In the genomic region with DNA sequence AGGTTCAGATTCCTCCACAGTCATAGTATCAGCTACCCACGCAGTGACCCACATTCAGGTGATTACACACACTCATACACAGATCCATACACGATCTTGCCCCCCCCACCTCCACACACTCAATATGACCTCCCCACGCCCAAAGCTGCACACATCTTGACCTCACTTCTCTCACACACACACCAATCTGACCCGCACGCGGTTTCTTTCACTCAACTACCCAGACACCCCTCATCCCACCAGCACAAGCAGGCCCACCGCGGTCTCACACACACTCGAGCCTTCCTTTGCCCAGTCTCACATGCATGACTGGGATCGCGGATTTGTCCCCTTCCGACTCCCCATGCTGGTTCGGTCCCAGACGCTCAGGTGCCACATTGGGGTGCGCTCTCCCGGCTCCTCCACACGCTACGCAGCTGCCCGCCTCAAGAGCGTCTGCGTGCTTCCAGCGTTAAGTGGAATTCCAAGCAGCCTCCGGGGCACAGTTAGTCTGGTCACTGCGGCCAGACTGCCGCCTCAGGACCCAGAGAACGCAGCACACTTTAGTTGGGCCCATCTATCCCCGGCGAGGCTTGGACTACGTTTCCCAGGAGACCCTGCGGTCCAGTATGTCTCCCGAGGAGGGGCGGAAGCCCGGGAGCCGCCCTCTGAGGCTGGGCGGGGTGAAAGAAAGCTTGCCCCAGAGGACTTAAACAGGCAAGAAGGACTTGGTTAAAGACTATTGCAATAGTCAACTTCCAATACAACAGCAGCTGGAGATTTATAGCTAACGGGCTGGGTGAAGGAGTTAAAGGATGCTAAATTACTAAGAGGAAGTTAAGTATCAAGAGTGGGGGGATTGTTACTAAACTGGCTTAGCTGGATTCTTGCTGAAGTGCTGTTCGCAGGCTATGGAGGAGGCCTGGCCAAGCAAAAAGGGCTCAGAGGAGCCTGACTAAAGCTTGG, we compare ENCODE assay signal across 8 cellular contexts. TPM values are rescaled to one million over a fixed set of nuclear protein-coding genes. Genes with fewer than 3 reads are reported as not detected.
DNase-seq lines count a peak whose midpoint lies in the region; ATAC-seq and TF ChIP-seq lines count a peak whose summit lies in the region.

No MANE protein-coding gene starts in this region.

- H3K27me3 ChIP-seq in adrenal gland (no peaks in the 10 kb centered on the region), heart left ventricle (no peaks in the 10 kb centered on the region), transverse colon (no peaks in the 10 kb centered on the region)

- ATAC-seq in HG02571 (IDR thresholded peaks at IDR 0.05; ENCODE audit: unreplicated experiment) (peak; percentile 82), heart left ventricle (peak; percentile 97 to 99 (median 98))

- in situ Hi-C loops in transverse colon (cut with MboI; ENCODE audit: low pct_ligation_motif_present in 1 of 4, low pct_unique_long_range_greater_than_20kb in 1 of 4, low sequenced_read_pairs in 3 of 4) = no loop called here

- CTCF ChIA-PET in GM10248 (lab: Yijun Ruan, JAX) = interaction anchor here (1.0 to 2.4 kb wide), 5 partner anchors 8 to 471 kb away, joined by 3 to 13 read pairs (median 3); a partner anchor contains a TSS

- TF ChIP-seq EP300 in transverse colon (IDR thresholded peaks at IDR 0.05; ENCODE audit: low read depth) = no peak

- POLR2A ChIA-PET in GM10248 (lab: Yijun Ruan, JAX) = interaction anchor here (0.8 to 1.6 kb wide), 6 partner anchors 9 to 636 kb away, joined by 3 to 12 read pairs (median 4); a partner anchor contains a TSS

- H3K4me1 ChIP-seq in adrenal gland (replicated peaks in 1 of 2) = peaks cover 5 to 18% of the 10 kb centered on the region in 2 donors
- H3K4me1 ChIP-seq in heart left ventricle = peaks cover 0 to 33% (median 17%) of the 10 kb centered on the region in 12 donors
- peaks cover 3 to 17% (median 10%) of the 10 kb centered on the region in 4 donors for H3K4me1 ChIP-seq in transverse colon

- H3K36me3 ChIP-seq in adrenal gland (replicated peaks in 1 of 2) (peaks cover 0 to 7% of the 10 kb centered on the region in 2 donors), heart left ventricle (peaks cover 0 to 30% (median 6%) of the 10 kb centered on the region in 9 donors), transverse colon (peaks cover 0 to 22% (median 8%) of the 10 kb centered on the region in 4 donors)

- H3K27ac ChIP-seq in adrenal gland = peak overlapping the region; percentile 53 to 88 (median 68)
- peak overlapping the region; percentile 60 to 96 (median 90) for H3K27ac ChIP-seq in heart left ventricle
- H3K27ac ChIP-seq in transverse colon = peak overlapping the region; percentile 88 to 93 (median 92)

- TF ChIP-seq POLR2A in adrenal gland (IDR thresholded peaks at IDR 0.05) (peak; percentile 31 to 64), heart left ventricle (IDR thresholded peaks at IDR 0.05) (peak in 1 of 2 donors; percentile 48), transverse colon (IDR thresholded peaks at IDR 0.05) (peak; percentile 52)

- TF ChIP-seq CTCF in GM10248 (IDR thresholded peaks at IDR 0.05; ENCODE audit: control extremely low read depth, extremely low read depth, low read depth, missing control alignments) (no peak), adrenal gland (IDR thresholded peaks at IDR 0.05) (no peak), heart left ventricle (IDR thresholded peaks at IDR 0.05) (no peak), transverse colon (IDR thresholded peaks at IDR 0.05) (no peak)

- no peaks in the 10 kb centered on the region for H3K9me3 ChIP-seq in adrenal gland (replicated peaks in 1 of 3)
- H3K9me3 ChIP-seq in heart left ventricle = peaks cover 0 to 26% (median 0%) of the 10 kb centered on the region in 12 donors
- H3K9me3 ChIP-seq in transverse colon = peaks cover 11 to 12% of the 10 kb centered on the region in 2 donors

- peak; percentile 90 for DNase-seq in GM10248 (ENCODE audit: extremely low spot score)
- peak; percentile 74 for DNase-seq in NCI-H1105 (lab: John Stamatoyannopoulos, UW)
- DNase-seq in SW 1271 (lab: John Stamatoyannopoulos, UW) = peak; percentile 27 to 59
- DNase-seq in adrenal gland = peak; percentile 88 to 95 (median 92)
- DNase-seq in heart left ventricle = peak; percentile 92 to 95 (median 93)
- peak; percentile 96 for DNase-seq in pons (ENCODE audit: low spot score)
- DNase-seq in transverse colon = peak; percentile 93

- 0 to 1% (median 0%) methylated on average over 28 to 37 of the region's 37 CpGs for WGBS in adrenal gland, 4 donors
- WGBS in heart left ventricle, 4 donors = 0 to 1% (median 0%) methylated on average over 37 of the region's 37 CpGs
- WGBS in transverse colon (ENCODE audit: low coverage in 1 of 2), 2 donors = 0 to 3% methylated on average over 1 to 37 of the region's 37 CpGs

- intact Hi-C loops in adrenal gland (cut with DNase I) = no loop called here
- intact Hi-C loops in heart left ventricle (cut with DNase I) = loop anchor here in 7 of 10 donors (1.0 to 10.0 kb wide), 13 partner anchors 12 to 518 kb away; a partner anchor contains a TSS
- intact Hi-C loops in transverse colon (cut with DNase I; ENCODE audit: low total_unique reads) = no loop called here

- peak overlapping the region; percentile 50 to 98 (median 65) for H3K4me3 ChIP-seq in adrenal gland
- peak overlapping the region; percentile 47 to 91 (median 76) for H3K4me3 ChIP-seq in heart left ventricle
- H3K4me3 ChIP-seq in transverse colon = peak overlapping the region; percentile 56 to 87 (median 74)

RNA-seq across cellular contexts. Expression of a gene that starts 0.7 kb away (rescaled TPM):
- total RNA-seq in adrenal gland (1 to 10 TPM; 1.1 to 7.4 (median 3.9) TPM), heart left ventricle (1 to 10 TPM in 8 of 9 donors, under 1 TPM in 1; 0.64 to 5.9 (median 4.3) TPM), transverse colon (1 to 10 TPM; 3.4 to 5.9 (median 4.7) TPM)
- polyA plus RNA-seq in adrenal gland (1 to 10 TPM; 3.2 to 5.4 (median 3.5) TPM), heart left ventricle (1 to 10 TPM; 1.6 to 2.5 TPM)

RNA-seq across cellular contexts. Expression of a gene that starts 11.8 kb away (rescaled TPM):
- total RNA-seq in adrenal gland (10 to 100 TPM in 3 of 8 donors, 1 to 10 TPM in 5; 4.1 to 21.9 (median 8.7) TPM), heart left ventricle (10 to 100 TPM in 2 of 9 donors, 1 to 10 TPM in 7; 3.4 to 13.0 (median 8.5) TPM), transverse colon (1 to 10 TPM in 2 of 4 donors, under 1 TPM in 1, not detected in 1; 0.60 to 5.1 (median 4.8) TPM)
- polyA plus RNA-seq in adrenal gland (10 to 100 TPM in 1 of 3 donors, 1 to 10 TPM in 2; 2.7 to 10.3 (median 3.5) TPM), heart left ventricle (1 to 10 TPM; 3.7 to 4.6 TPM)

Comparison
In these comparisons a context has a peak if more than half of its experiments do, and no peak if none do; other contexts are left out.
1. Peak in every context shown above with its lines: DNase-seq, ATAC-seq, H3K4me3 ChIP-seq and H3K27ac ChIP-seq.
2. DNase-seq: peak in every context shown above with its lines; median percentile 96 in pons; 93 in heart left ventricle; 93 in transverse colon; 92 in adrenal gland; 90 in GM10248; 74 in NCI-H1105; 43 in SW 1271.
3. intact Hi-C loops: an anchor here in heart left ventricle (1.0 to 10.0 kb wide); none called in adrenal gland and transverse colon.